In genomic region chr4:109303141-109303499, GRCh38 we compare ENCODE assay signal across 8 cellular contexts. TPM values are rescaled to one million over a fixed set of nuclear protein-coding genes. Genes with fewer than 3 reads are reported as not detected.
A peak's percentile ranks its signal among the peaks of the same experiment; 100 is the strongest.
DNase-seq lines count a peak whose midpoint lies in the region; ATAC-seq and TF ChIP-seq lines count a peak whose summit lies in the region.

No MANE protein-coding gene starts in this region.

- TF ChIP-seq CTCF in AG10803 (conservative IDR thresholded peaks at IDR 0.05; ENCODE audit: low read length): no peak

- H3K27ac Mint-ChIP-seq in effector memory CD8-positive, alpha-beta T cell: no peak overlapping the region
- peak overlapping the region in 1 of 6 donors; percentile 49 for H3K27ac Mint-ChIP-seq in naive B cell

- peak; percentile 35 for ATAC-seq in effector memory CD8-positive, alpha-beta T cell (replicated peaks)
- no peak for ATAC-seq in naive B cell (ENCODE audit: low read depth in 2 of 2)

- peaks cover 10 to 13% of the 10 kb centered on the region in 2 donors for H3K4me1 Mint-ChIP-seq in effector memory CD8-positive, alpha-beta T cell (ENCODE audit: low read depth in 2 of 2)
- peaks cover 8 to 20% (median 18%) of the 10 kb centered on the region in 3 donors for H3K4me1 Mint-ChIP-seq in naive B cell

- H3K4me3 ChIP-seq in AG10803 (ENCODE audit: low read length): peak overlapping the region; percentile 62
- peak overlapping the region; percentile 28 for H3K4me3 ChIP-seq in Jurkat, Clone E6-1 (ENCODE audit: low read length)

- no peaks in the 10 kb centered on the region for H3K9me3 Mint-ChIP-seq in effector memory CD8-positive, alpha-beta T cell
- peaks cover 0 to 6% (median 0%) of the 10 kb centered on the region in 7 donors for H3K9me3 Mint-ChIP-seq in naive B cell

- H3K4me3 Mint-ChIP-seq in effector memory CD8-positive, alpha-beta T cell: peak overlapping the region; percentile 74 to 78
- peak overlapping the region; percentile 35 to 85 (median 74) for H3K4me3 Mint-ChIP-seq in naive B cell

- H3K36me3 Mint-ChIP-seq in effector memory CD8-positive, alpha-beta T cell (ENCODE audit: insufficient read depth): peaks cover 2% of the 10 kb centered on the region
- peaks cover 0 to 7% of the 10 kb centered on the region in 2 donors for H3K36me3 Mint-ChIP-seq in naive B cell

- DNase-seq in AG10803 (ENCODE audit: low read depth) (no peak), naive B cell (no peak), DMS114 treated with DMSO at 0.1 percent for 48 hours (lab: John Stamatoyannopoulos, UW; ENCODE audit: unreplicated experiment) (no peak), AG08396 (ENCODE audit: low spot score) (no peak), 8988T (no peak), T-helper 9 cell (no peak)
- no peak for DNase-seq in Jurkat, Clone E6-1 (ENCODE audit: low read depth, low spot score)
- no peak for DNase-seq in effector memory CD8-positive, alpha-beta T cell

- peaks cover 75 to 79% of the 10 kb centered on the region in 2 donors for H3K27me3 Mint-ChIP-seq in effector memory CD8-positive, alpha-beta T cell
- H3K27me3 Mint-ChIP-seq in naive B cell: peaks cover 49 to 68% (median 60%) of the 10 kb centered on the region in 3 donors

RNA-seq across cellular contexts. Expression of gene COL25A1, which starts 0.7 kb away (rescaled TPM):
- not detected for polyA plus RNA-seq in Jurkat, Clone E6-1 (2012; ENCODE audit: insufficient read depth, insufficient read length)
- polyA plus RNA-seq in naive B cell (ENCODE audit: low read depth in 6 of 6): not detected
